In the genomic region with DNA sequence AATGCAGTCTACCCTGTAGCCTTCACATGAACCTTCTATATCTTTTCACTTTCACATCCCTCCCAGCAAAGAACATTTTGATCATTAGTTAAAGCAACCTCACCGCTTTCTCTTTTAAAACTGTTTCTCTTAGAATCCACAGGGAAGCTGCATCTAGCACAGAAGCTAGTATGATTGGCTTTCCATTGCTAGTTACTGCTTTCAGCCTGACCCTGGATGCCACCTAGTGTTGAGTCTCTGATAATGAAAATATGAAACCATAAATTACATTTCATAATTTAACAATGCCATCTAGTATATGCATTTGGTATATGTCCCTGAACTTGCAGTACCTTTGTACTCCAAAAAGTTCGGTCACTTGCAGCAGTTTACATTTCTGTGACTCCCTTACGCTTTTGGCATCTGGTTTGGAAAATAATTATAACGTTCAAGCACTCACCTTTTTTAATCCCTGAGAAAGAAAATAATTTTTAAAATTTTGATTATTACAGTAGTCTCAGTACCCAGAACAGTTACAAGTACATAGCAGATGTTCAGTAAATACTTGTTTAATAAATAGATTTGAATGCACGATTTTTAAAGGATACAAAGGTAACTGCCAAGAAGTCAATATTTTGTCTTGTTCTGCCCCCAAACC, we compare ENCODE assay signal across 9 cellular contexts. TPM values are rescaled to one million over a fixed set of nuclear protein-coding genes. Genes with fewer than 3 reads are reported as not detected.
DNase-seq lines count a peak whose midpoint lies in the region; ATAC-seq and TF ChIP-seq lines count a peak whose summit lies in the region.
"Had no signal": no experiment of that assay in that cellular context is flagged by ENCODE, and none has a peak within 500 bp of the region (broad histone marks: within the 10 kb centered on the region; RNA-seq: fewer than 3 reads in every experiment).

No MANE protein-coding gene starts in this region.

- H3K4me3 ChIP-seq in ascending aorta, result no peak overlapping the region
- no peak overlapping the region for H3K4me3 ChIP-seq in right atrium auricular region
- H3K4me3 ChIP-seq in smooth muscle cell, result no peak overlapping the region
- H3K4me3 ChIP-seq: BLaER1 had no signal

- ATAC-seq in GM19372 (IDR thresholded peaks at IDR 0.05; ENCODE audit: low read depth, unreplicated experiment), result peak; percentile 89
- peak; percentile 77 for ATAC-seq in HG03196 (IDR thresholded peaks at IDR 0.05; ENCODE audit: unreplicated experiment)

- H2AFZ ChIP-seq in smooth muscle cell (ENCODE audit: low read depth), result no peak overlapping the region

- no peak overlapping the region for H3K27ac ChIP-seq in ascending aorta
- no peak overlapping the region for H3K27ac ChIP-seq in right atrium auricular region
- no peak overlapping the region for H3K27ac ChIP-seq in smooth muscle cell (ENCODE audit: low read depth)
- H3K27ac ChIP-seq: BLaER1 had no signal

- H3F3A ChIP-seq in smooth muscle cell (ENCODE audit: low read depth), result no peaks in the 10 kb centered on the region

- intact Hi-C loops in ascending aorta (cut with DNase I), result loop anchor here (1.0 kb wide), 1 partner anchor 114 kb away; no protein-coding TSS in a partner anchor

- TF ChIP-seq CTCF in ascending aorta (IDR thresholded peaks at IDR 0.05), result peak; percentile 58 to 81 (median 76)
- peak; percentile 41 to 83 for TF ChIP-seq CTCF in right atrium auricular region (IDR thresholded peaks at IDR 0.05)
- TF ChIP-seq CTCF in smooth muscle cell (IDR thresholded peaks at IDR 0.05; ENCODE audit: borderline replicate concordance, insufficient read depth, poor library complexity, severe bottlenecking), result peak; percentile 66

- no peaks in the 10 kb centered on the region for H3K27me3 ChIP-seq in ascending aorta
- H3K27me3 ChIP-seq in right atrium auricular region, result no peaks in the 10 kb centered on the region
- H3K27me3 ChIP-seq in smooth muscle cell (ENCODE audit: low read depth), result no peaks in the 10 kb centered on the region
- H3K27me3 ChIP-seq: BLaER1 had no signal

- no peaks in the 10 kb centered on the region for H3K36me3 ChIP-seq in ascending aorta
- no peaks in the 10 kb centered on the region for H3K36me3 ChIP-seq in right atrium auricular region
- H3K36me3 ChIP-seq in smooth muscle cell (ENCODE audit: low read depth), result no peaks in the 10 kb centered on the region
- H3K36me3 ChIP-seq: BLaER1 had no signal

- no peak overlapping the region for H3K4me2 ChIP-seq in smooth muscle cell
- H3K4me2 ChIP-seq: BLaER1 had no signal

- no peaks in the 10 kb centered on the region for H3K9me3 ChIP-seq in ascending aorta
- H3K9me3 ChIP-seq in right atrium auricular region, result no peaks in the 10 kb centered on the region
- no peaks in the 10 kb centered on the region for H3K9me3 ChIP-seq in smooth muscle cell (replicated peaks; ENCODE audit: low read depth)
- H3K9me3 ChIP-seq: BLaER1 had no signal

- no peaks in the 10 kb centered on the region for H3K4me1 ChIP-seq in ascending aorta
- H3K4me1 ChIP-seq in right atrium auricular region, result no peaks in the 10 kb centered on the region
- no peaks in the 10 kb centered on the region for H3K4me1 ChIP-seq in smooth muscle cell (ENCODE audit: low read depth)

- H3K9ac ChIP-seq in smooth muscle cell (ENCODE audit: low read depth), result no peak overlapping the region
- H3K9ac ChIP-seq: BLaER1 had no signal

- no peaks in the 10 kb centered on the region for H3K79me2 ChIP-seq in smooth muscle cell (ENCODE audit: low read depth)

- no peaks in the 10 kb centered on the region for H4K20me1 ChIP-seq in smooth muscle cell (ENCODE audit: low read depth)
- H4K20me1 ChIP-seq: BLaER1 had no signal

- WGBS in smooth muscle cell (ENCODE audit: low lambda C conversion rate), result 94% methylated on average over 5 of the region's 5 CpGs

- DNase-seq in DMS79 treated with DMSO at 0.1 percent for 48 hours (lab: John Stamatoyannopoulos, UW) (peak; percentile 12), DMS79 (lab: John Stamatoyannopoulos, UW) (no peak), NOMO-1 (lab: John Stamatoyannopoulos, UW; ENCODE audit: unreplicated experiment in 2 of 2) (peak; percentile 22 to 59), ascending aorta (ENCODE audit: low spot score in 2 of 2) (no peak), right atrium auricular region (ENCODE audit: low spot score) (no peak), smooth muscle cell (lab: John Stamatoyannopoulos, UW; ENCODE audit: unreplicated experiment) (no peak)

RNA-seq across cellular contexts. Expression of gene CISD1, which starts 22.7 kb away (rescaled TPM):
- 18.0 TPM for total RNA-seq in ascending aorta
- total RNA-seq in right atrium auricular region, result 10 to 100 TPM; 69.4 to 81.9 TPM
- total RNA-seq in smooth muscle cell, result 14.2 and 14.4 TPM in 2 replicates
- 37.4 and 55.4 TPM in 2 replicates for polyA plus RNA-seq in smooth muscle cell

RNA-seq across cellular contexts. Expression of gene IPMK, which starts 24.0 kb away (rescaled TPM):
- 2.8 TPM for total RNA-seq in ascending aorta
- 1 to 10 TPM; 1.8 to 2.5 TPM for total RNA-seq in right atrium auricular region
- total RNA-seq in smooth muscle cell, result 9.2 and 12.1 TPM in 2 replicates
- 1.9 TPM in 2 replicates for polyA plus RNA-seq in smooth muscle cell

RNA-seq across cellular contexts. Expression of gene UBE2D1, which starts 43.1 kb away (rescaled TPM):
- total RNA-seq in ascending aorta, result 4.2 TPM
- total RNA-seq in right atrium auricular region, result 10 to 100 TPM; 18.0 to 42.8 TPM
- total RNA-seq in smooth muscle cell, result 24.5 and 31.3 TPM in 2 replicates
- polyA plus RNA-seq in smooth muscle cell, result 19.0 and 19.2 TPM in 2 replicates

Comparison
In these comparisons a context has a peak if more than half of its experiments do, and no peak if none do; other contexts are left out.
1. DNase-seq: peak in DMS79 treated with DMSO at 0.1 percent for 48 hours (single experiment) and NOMO-1 (2 of 2); none in DMS79 (single experiment), ascending aorta (0 of 2), right atrium auricular region (single experiment) and smooth muscle cell (single experiment).
2. Peak in every context shown above with its lines, with median percentiles within 50 percentile points of each other: CTCF ChIP-seq.